1 cellular context compared by ENCODE assay signal in genomic region chr3:159992601-159993000, GRCh38.
TF ChIP-seq lines count a peak whose summit lies in the region.

No MANE protein-coding gene starts in this region.

TF ChIP-seq in HEK293, 187 proteins besides CTCF, POLR2A, EP300 and RAD21 (continued from another document):
- TF ChIP-seq PRDM6 (tag by site-specific recombination; IDR thresholded peaks at IDR 0.05) = 0 out of 2 replicates have a peak, but pooled peaks have one; percentile 22
